In genomic region chr4:3007724-3008123, GRCh38 we compare ENCODE assay signal across 5 cellular contexts.
"Had no signal": no experiment of that assay in that cellular context is flagged by ENCODE, and none has a peak within 500 bp of the region (broad histone marks: within the 10 kb centered on the region; RNA-seq: fewer than 3 reads in every experiment).

No MANE protein-coding gene starts in this region.

- FAIRE-seq: HTR-8/SVneo had no signal

- DNase-seq: IMR-90, KBM-7, KG1 had no signal

- H3K27ac ChIP-seq: HL-60 had no signal
